Comparison of ENCODE assay signal across 10 cellular contexts in genomic region chr5:100746730-100747129, GRCh38.
DNase-seq lines count a peak whose midpoint lies in the region; ATAC-seq lines count a peak whose summit lies in the region.
"Had no signal": no experiment of that assay in that cellular context is flagged by ENCODE, and none has a peak within 500 bp of the region (broad histone marks: within the 10 kb centered on the region; RNA-seq: fewer than 3 reads in every experiment).

No MANE protein-coding gene starts in this region.

- H3K18ac ChIP-seq in mesenchymal stem cell (ENCODE audit: low read depth in 1 of 2, low read length in 2 of 2), result no peak overlapping the region

- H4K8ac ChIP-seq in mesenchymal stem cell (ENCODE audit: low read length), result no peak overlapping the region

- no peaks in the 10 kb centered on the region for H3K27me3 ChIP-seq in mesenchymal stem cell (ENCODE audit: control insufficient read depth in 1 of 2, insufficient read depth in 1 of 2, low read length in 2 of 2)

- no peak overlapping the region for H3K4me3 ChIP-seq in mesenchymal stem cell (ENCODE audit: insufficient read depth in 1 of 2, low read depth in 1 of 2, low read length in 2 of 2)

- no peaks in the 10 kb centered on the region for H3K79me1 ChIP-seq in mesenchymal stem cell (replicated peaks; ENCODE audit: low read length, poor library complexity, severe bottlenecking)

- H3K27ac Mint-ChIP-seq in dendritic cell treated with granulocyte-macrophage colony-stimulating factor and Interleukin-4, amounts not matched to agents 40 ng/mL and 50 ng/mL, for 4 days, result peak overlapping the region; percentile 69
- no peak overlapping the region for H3K27ac Mint-ChIP-seq in T-cell

- no peaks in the 10 kb centered on the region for H3K36me3 ChIP-seq in mesenchymal stem cell (ENCODE audit: control insufficient read depth in 1 of 2, insufficient read depth in 2 of 2, low read depth in 1 of 2, low read length in 2 of 2)

- no peak overlapping the region for H2BK15ac ChIP-seq in mesenchymal stem cell (ENCODE audit: low read depth, poor library complexity, severe bottlenecking)

- no peak overlapping the region for H2BK5ac ChIP-seq in mesenchymal stem cell (ENCODE audit: low read depth, low read length, poor library complexity, severe bottlenecking)

- intact Hi-C loops in dendritic cell treated with granulocyte-macrophage colony-stimulating factor and Interleukin-4, amounts not matched to agents 40 ng/mL and 50 ng/mL, for 4 days (cut with micrococcal nuclease), result no loop called here

- no peak overlapping the region for H3K23ac ChIP-seq in mesenchymal stem cell (ENCODE audit: low read length in 2 of 2)

- no peak overlapping the region for H2BK120ac ChIP-seq in mesenchymal stem cell (ENCODE audit: low read depth, low read length)

- peaks cover 7% of the 10 kb centered on the region for H3K4me1 Mint-ChIP-seq in dendritic cell treated with granulocyte-macrophage colony-stimulating factor and Interleukin-4, amounts not matched to agents 40 ng/mL and 50 ng/mL, for 4 days (ENCODE audit: low read depth)
- H3K4me1 Mint-ChIP-seq in T-cell, result peaks cover 7 to 11% (median 8%) of the 10 kb centered on the region in 3 donors

- H3K27me3 Mint-ChIP-seq in dendritic cell treated with granulocyte-macrophage colony-stimulating factor and Interleukin-4, amounts not matched to agents 40 ng/mL and 50 ng/mL, for 4 days, result no peaks in the 10 kb centered on the region
- H3K27me3 Mint-ChIP-seq in T-cell, result no peaks in the 10 kb centered on the region

- no peak overlapping the region for H2AK5ac ChIP-seq in mesenchymal stem cell (ENCODE audit: low read length, severe bottlenecking)

- no peak overlapping the region for H3K9ac ChIP-seq in mesenchymal stem cell (ENCODE audit: low read length)

- POLR2A ChIA-PET in T-cell (lab: Charles Lee), result no interaction called here

- H3K36me3 Mint-ChIP-seq in dendritic cell treated with granulocyte-macrophage colony-stimulating factor and Interleukin-4, amounts not matched to agents 40 ng/mL and 50 ng/mL, for 4 days (ENCODE audit: low read depth), result no peaks in the 10 kb centered on the region
- H3K36me3 Mint-ChIP-seq in T-cell, result no peaks in the 10 kb centered on the region

- H2BK12ac ChIP-seq in mesenchymal stem cell (ENCODE audit: low read length in 2 of 2), result no peak overlapping the region

- DNase-seq in amniotic stem cell (lab: John Stamatoyannopoulos, UW) (no peak), T-cell (no peak), mesenchymal stem cell (no peak), NK-92 (lab: John Stamatoyannopoulos, UW; ENCODE audit: unreplicated experiment) (no peak)
- DNase-seq: activated CD4-positive, alpha-beta T cell treated with anti-CD3 and anti-CD28 coated beads, Interleukin-2, amount 50 U/mL, for 4 hours; NCI-H187 had no signal

- no peaks in the 10 kb centered on the region for H3K9me3 Mint-ChIP-seq in dendritic cell treated with granulocyte-macrophage colony-stimulating factor and Interleukin-4, amounts not matched to agents 40 ng/mL and 50 ng/mL, for 4 days
- H3K9me3 Mint-ChIP-seq in T-cell, result no peaks in the 10 kb centered on the region

- no peak overlapping the region for H2AFZ ChIP-seq in mesenchymal stem cell (ENCODE audit: low read depth, low read length)

- H3K14ac ChIP-seq in mesenchymal stem cell (ENCODE audit: low read length in 2 of 2), result no peak overlapping the region

- no peak overlapping the region for H3K27ac ChIP-seq in mesenchymal stem cell (ENCODE audit: low read length, poor library complexity, severe bottlenecking)

- H3K9me3 ChIP-seq in mesenchymal stem cell (ENCODE audit: control insufficient read depth, low read length), result no peaks in the 10 kb centered on the region

- no peak overlapping the region for H3K4ac ChIP-seq in mesenchymal stem cell (ENCODE audit: low read depth in 1 of 2, low read length in 2 of 2)

- peak overlapping the region; percentile 32 for H3K4me3 Mint-ChIP-seq in dendritic cell treated with granulocyte-macrophage colony-stimulating factor and Interleukin-4, amounts not matched to agents 40 ng/mL and 50 ng/mL, for 4 days
- no peak overlapping the region for H3K4me3 Mint-ChIP-seq in T-cell

- no peak overlapping the region for H3K4me2 ChIP-seq in mesenchymal stem cell (ENCODE audit: low read length, poor library complexity, severe bottlenecking)

- no peaks in the 10 kb centered on the region for H3K4me1 ChIP-seq in mesenchymal stem cell (ENCODE audit: control insufficient read depth, insufficient read depth, low read depth, low read length)

- no peak overlapping the region for H4K91ac ChIP-seq in mesenchymal stem cell (ENCODE audit: low read length)

- WGBS in mesenchymal stem cell, result no CpG with 5 or more reads among the region's 1 CpG

- ATAC-seq in GM18499 (IDR thresholded peaks at IDR 0.05; ENCODE audit: insufficient read depth, unreplicated experiment) (peak; percentile 77), GM21447 (IDR thresholded peaks at IDR 0.05; ENCODE audit: unreplicated experiment) (peak; percentile 96), HG03432 (IDR thresholded peaks at IDR 0.05; ENCODE audit: unreplicated experiment) (peak; percentile 93), T-cell (replicated peaks in 1 of 4) (no peak)

- CTCF ChIA-PET in T-cell (lab: Charles Lee), result no interaction called here

Comparison
In these comparisons a context has a peak if more than half of its experiments do, and no peak if none do; other contexts are left out.
1. ATAC-seq: peak in GM18499 (single experiment), GM21447 (single experiment) and HG03432 (single experiment); none in T-cell (0 of 4).